Comparison of ENCODE assay signal across 24 cellular contexts in genomic region chr2:37037771-37038170, GRCh38. TPM values are rescaled to one million over a fixed set of nuclear protein-coding genes. Genes with fewer than 3 reads are reported as not detected.
DNase-seq lines count a peak whose midpoint lies in the region; ATAC-seq, FAIRE-seq and TF ChIP-seq lines count a peak whose summit lies in the region.
"Had no signal": no experiment of that assay in that cellular context is flagged by ENCODE, and none has a peak within 500 bp of the region (broad histone marks: within the 10 kb centered on the region; RNA-seq: fewer than 3 reads in every experiment).

No MANE protein-coding gene starts in this region.

- no peak for TF ChIP-seq RAD21 in HepG2 (CRISPR knock-in tag; IDR thresholded peaks at IDR 0.05)

- no peak for ATAC-seq in HepG2
- ATAC-seq in right lobe of liver, result no peak
- no peak for ATAC-seq in omental fat pad (ENCODE audit: low FRiP score)
- no peak for ATAC-seq in left cardiac atrium

- TF ChIP-seq POLR2A in HepG2 (IDR thresholded peaks at IDR 0.05; ENCODE audit: insufficient read depth in 1 of 2, low read depth in 2 of 2, low read length in 2 of 2), result no peak
- TF ChIP-seq POLR2A in right lobe of liver (IDR thresholded peaks at IDR 0.05), result no peak

- no peak overlapping the region for H3K4me3 ChIP-seq in HepG2 (replicated peaks in 1 of 3; ENCODE audit: insufficient read depth in 1 of 3, low read depth in 2 of 3, low read length in 3 of 3)
- no peak overlapping the region for H3K4me3 ChIP-seq in right lobe of liver
- no peak overlapping the region for H3K4me3 ChIP-seq in epithelial cell of esophagus (ENCODE audit: low read length)
- H3K4me3 ChIP-seq: BLaER1 treated with 17β-estradiol and CSF1 and Interleukin-3, amounts not matched to agents 10 nM and 100 nM; HAP-1 had no signal

- no peaks in the 10 kb centered on the region for H3K27me3 ChIP-seq in HepG2 (ENCODE audit: control insufficient read depth in 1 of 2, insufficient read depth in 2 of 2, low read length in 2 of 2)
- H3K27me3 ChIP-seq in right lobe of liver, result no peaks in the 10 kb centered on the region
- H3K27me3 ChIP-seq: BE2C; BLaER1 treated with 17β-estradiol and CSF1 and Interleukin-3, amounts not matched to agents 10 nM and 100 nM had no signal

- POLR2A ChIA-PET in HepG2 (lab: Yijun Ruan, JAX), result no interaction called here

- no peaks in the 10 kb centered on the region for H3K9me3 ChIP-seq in HepG2 (ENCODE audit: low read length)
- no peaks in the 10 kb centered on the region for H3K9me3 ChIP-seq in right lobe of liver
- H3K9me3 ChIP-seq: BE2C; BLaER1 treated with 17β-estradiol and CSF1 and Interleukin-3, amounts not matched to agents 10 nM and 100 nM; HAP-1 had no signal

- no peaks in the 10 kb centered on the region for H4K20me1 ChIP-seq in HepG2 (ENCODE audit: insufficient read depth, low read length)
- H4K20me1 ChIP-seq: BLaER1 treated with 17β-estradiol and CSF1 and Interleukin-3, amounts not matched to agents 10 nM and 100 nM had no signal

- no peak for FAIRE-seq in HepG2 (lab: Jason Lieb, UNC)
- FAIRE-seq: D721Med, GM12892, H54 had no signal

- H3K27ac ChIP-seq in HepG2 (ENCODE audit: extremely low read length, insufficient read depth, low read length) (no peak overlapping the region), right lobe of liver (no peak overlapping the region)
- H3K27ac ChIP-seq: 22Rv1; BLaER1 treated with 17β-estradiol and CSF1 and Interleukin-3, amounts not matched to agents 10 nM and 100 nM had no signal

- H3K4me1 ChIP-seq in HepG2 (ENCODE audit: insufficient read depth, low read length) (no peaks in the 10 kb centered on the region; the same call in 1 of the 2 replicates), right lobe of liver (no peaks in the 10 kb centered on the region)
- H3K4me1 ChIP-seq: BE2C; BLaER1 treated with 17β-estradiol and CSF1 and Interleukin-3, amounts not matched to agents 10 nM and 100 nM; HAP-1 had no signal

- H3K9ac ChIP-seq in HepG2 (ENCODE audit: insufficient read depth, low read depth, low read length), result no peak overlapping the region
- H3K9ac ChIP-seq: BLaER1 treated with 17β-estradiol and CSF1 and Interleukin-3, amounts not matched to agents 10 nM and 100 nM had no signal

- TF ChIP-seq EP300 in HepG2 (IDR thresholded peaks at IDR 0.05; ENCODE audit: low read depth in 2 of 2, low read length in 2 of 2) (no peak), HepG2 (CRISPR knock-in tag; IDR thresholded peaks at IDR 0.05; ENCODE audit: borderline replicate concordance) (no peak)

- no peaks in the 10 kb centered on the region for H3K79me2 ChIP-seq in HepG2 (ENCODE audit: insufficient read depth, low read length)

- no peak overlapping the region for H3K4me2 ChIP-seq in HepG2 (ENCODE audit: low read depth, low read length)
- H3K4me2 ChIP-seq: BLaER1 treated with 17β-estradiol and CSF1 and Interleukin-3, amounts not matched to agents 10 nM and 100 nM had no signal

- TF ChIP-seq CTCF in HepG2 (CRISPR knock-in tag; IDR thresholded peaks at IDR 0.05), result no peak
- TF ChIP-seq CTCF in right lobe of liver (IDR thresholded peaks at IDR 0.05), result no peak
- TF ChIP-seq CTCF in epithelial cell of esophagus (IDR thresholded peaks at IDR 0.05; ENCODE audit: insufficient read depth, low read depth, low read length, missing control alignments), result no peak
- no peak for TF ChIP-seq CTCF in omental fat pad (IDR thresholded peaks at IDR 0.05)

- CTCF ChIA-PET in HepG2 (lab: Yijun Ruan, JAX; ENCODE audit: low intra/inter-chr PET ratio, low total read pairs), result no interaction called here

- intact Hi-C loops in HepG2 (cut with micrococcal nuclease; ENCODE audit: unreplicated experiment), result no loop called here
- intact Hi-C loops in right lobe of liver (cut with DNase I), result no loop called here
- intact Hi-C loops in left cardiac atrium (cut with DNase I), result no loop called here

- DNase-seq in HepG2 (ENCODE audit: low spot score) (no peak), right lobe of liver (no peak), MV-4-11 (lab: John Stamatoyannopoulos, UW) (peak; percentile 51), epithelial cell of esophagus (ENCODE audit: low read depth) (peak; percentile 8), AG08396 (ENCODE audit: low spot score) (no peak), omental fat pad (ENCODE audit: low spot score) (no peak), left cardiac atrium (no peak), GM03348 (ENCODE audit: low spot score) (no peak)
- DNase-seq: AML-193; BE2C; CD4-positive, alpha-beta T cell; CD8-positive, alpha-beta memory T cell; DMS 273 treated with DMSO at 0.1 percent for 48 hours; DMS53; DMS79 treated with DMSO at 0.1 percent for 48 hours; GF-D8; GOT3; HFFc6 had no signal

- no peak overlapping the region for H2AFZ ChIP-seq in HepG2 (ENCODE audit: low read length)

- no TSS peak for BruUV-seq in HepG2 (replicated peaks; lab: Mats Ljungman, UMichigan)

- H3K36me3 ChIP-seq in HepG2 (replicated peaks in 1 of 2; ENCODE audit: control insufficient read depth in 1 of 2, insufficient read depth in 2 of 2, low read length in 2 of 2), result peaks cover 0 to 4% of the 10 kb centered on the region in 2 experiments; a peak in 2 of 5 replicates
- peaks cover 0 to 23% (median 5%) of the 10 kb centered on the region in 4 donors for H3K36me3 ChIP-seq in right lobe of liver

- in situ Hi-C loops in HepG2 (cut with HindIII; ENCODE audit: extremely low pct_ligation_motif_present, low pct_unique_long_range_greater_than_20kb), result no loop called here

- 95% methylated on average over 2 of the region's 2 CpGs for WGBS in HepG2 (ENCODE audit: low lambda C conversion rate)
- WGBS in right lobe of liver (ENCODE audit: insufficient coverage, low coverage, low lambda C conversion rate, missing lambda C conversion rate), result 83% methylated on average over 2 of the region's 2 CpGs

TF ChIP-seq in HepG2, 621 proteins besides CTCF, POLR2A, EP300 and RAD21:
- TF ChIP-seq BRCA1 (CRISPR knock-in tag; IDR thresholded peaks at IDR 0.05) (no peak), CEBPG (CRISPR knock-in tag; IDR thresholded peaks at IDR 0.05) (0 out of 2 replicates have a peak, but pooled peaks have one; percentile 27), HHEX (CRISPR knock-in tag; IDR thresholded peaks at IDR 0.05) (no peak), CEBPB (IDR thresholded peaks at IDR 0.05; ENCODE audit: borderline replicate concordance, low read depth, low read length) (peak; percentile 60; the same call in 1 of the 2 replicates)

RNA-seq across cellular contexts. Expression of gene HEATR5B, which starts 46.4 kb away (rescaled TPM):
- total RNA-seq in HepG2 (2016; rRNA removed; fragmentation: Illumina TruSeq; extraction: Trizol), result 16.3 and 17.6 TPM in 2 replicates
- total RNA-seq in HepG2 (2016; cell fraction: cytosol; rRNA removed; fragmentation: Illumina TruSeq; extraction: Trizol; ENCODE audit: low read depth), result 5.0 and 7.2 TPM in 2 replicates
- 16.6 and 17.0 TPM in 2 replicates for total RNA-seq in HepG2 (2016; cell fraction: insoluble cytoplasmic fraction; rRNA removed; fragmentation: Illumina TruSeq; extraction: Trizol)
- 5.5 and 5.7 TPM in 2 replicates for total RNA-seq in HepG2 (2016; cell fraction: membrane; rRNA removed; fragmentation: Illumina TruSeq; extraction: Trizol)
- 24.9 TPM in 2 replicates for total RNA-seq in HepG2 (2016; cell fraction: nucleus; rRNA removed; fragmentation: Illumina TruSeq; extraction: Trizol)
- 11.1 and 12.7 TPM in 2 replicates for polyA plus RNA-seq in HepG2 (2011; rRNA removed)
- 5.1 and 7.4 TPM in 2 replicates for polyA plus RNA-seq in HepG2 (2011; cell fraction: cytosol; rRNA removed)
- 20.0 and 23.9 TPM in 2 replicates for polyA plus RNA-seq in HepG2 (2011; cell fraction: nucleus; rRNA removed)
- polyA plus RNA-seq in HepG2 (2012), result 7.9 and 8.6 TPM in 2 replicates
- 0.35 and 0.62 TPM in 2 replicates for polyA plus RNA-seq in HepG2 (2016; cell fraction: cytosol; fragmentation: Illumina TruSeq; extraction: Trizol; ENCODE audit: low read depth)
- polyA plus RNA-seq in HepG2 (2016; cell fraction: insoluble cytoplasmic fraction; fragmentation: Illumina TruSeq; extraction: Trizol; ENCODE audit: low read depth), result 6.1 and 6.9 TPM in 2 replicates
- 0.68 and 0.74 TPM in 2 replicates for polyA plus RNA-seq in HepG2 (2016; cell fraction: membrane; fragmentation: Illumina TruSeq; extraction: Trizol; ENCODE audit: low read depth)
- polyA plus RNA-seq in HepG2 (2016; cell fraction: nucleus; fragmentation: Illumina TruSeq; extraction: Trizol; ENCODE audit: insufficient read depth, low read depth), result 20.2 and 22.8 TPM in 2 replicates
- polyA minus RNA-seq in HepG2 (2011; rRNA and poly(A)+ RNA removed; ENCODE audit: low replicate concordance), result 21.1 and 25.1 TPM in 2 replicates
- polyA minus RNA-seq in HepG2 (2011; cell fraction: cytosol; rRNA and poly(A)+ RNA removed), result 11.4 and 11.5 TPM in 2 replicates
- polyA minus RNA-seq in HepG2 (2011; cell fraction: nucleus; rRNA and poly(A)+ RNA removed), result 52.8 and 57.9 TPM in 2 replicates
- total RNA-seq in right lobe of liver, result 10 to 100 TPM in 3 of 6 experiments, 1 to 10 TPM in 3; 7.7 to 11.7 (median 9.2) TPM
- total RNA-seq in omental fat pad, result 10 to 100 TPM; 27.7 to 50.4 (median 35.5) TPM
- total RNA-seq in left cardiac atrium, result 10 to 100 TPM; 11.6 to 16.3 TPM

RNA-seq across cellular contexts. Expression of gene GPATCH11, which starts 46.5 kb away (rescaled TPM):
- total RNA-seq in HepG2 (2016; rRNA removed; fragmentation: Illumina TruSeq; extraction: Trizol) (8.7 and 13.3 TPM in 2 replicates), right lobe of liver (1 to 10 TPM; 2.5 to 4.2 (median 3.4) TPM), omental fat pad (10 to 100 TPM; 16.6 to 38.5 (median 17.2) TPM), left cardiac atrium (1 to 10 TPM; 5.9 to 7.3 TPM)
- 0.88 and 1.0 TPM in 2 replicates for total RNA-seq in HepG2 (2016; cell fraction: cytosol; rRNA removed; fragmentation: Illumina TruSeq; extraction: Trizol; ENCODE audit: low read depth)
- total RNA-seq in HepG2 (2016; cell fraction: insoluble cytoplasmic fraction; rRNA removed; fragmentation: Illumina TruSeq; extraction: Trizol), result 8.7 and 14.2 TPM in 2 replicates
- total RNA-seq in HepG2 (2016; cell fraction: membrane; rRNA removed; fragmentation: Illumina TruSeq; extraction: Trizol), result 5.0 and 5.9 TPM in 2 replicates
- total RNA-seq in HepG2 (2016; cell fraction: nucleus; rRNA removed; fragmentation: Illumina TruSeq; extraction: Trizol), result 5.4 TPM in 2 replicates
- polyA plus RNA-seq in HepG2 (2011; rRNA removed), result 3.0 and 3.8 TPM in 2 replicates
- 1.4 and 2.1 TPM in 2 replicates for polyA plus RNA-seq in HepG2 (2011; cell fraction: cytosol; rRNA removed)
- polyA plus RNA-seq in HepG2 (2011; cell fraction: nucleus; rRNA removed), result 0.66 and 1.2 TPM in 2 replicates
- polyA plus RNA-seq in HepG2 (2012), result 3.4 and 5.6 TPM in 2 replicates
- 0.46 and 0.78 TPM in 2 replicates for polyA plus RNA-seq in HepG2 (2016; cell fraction: cytosol; fragmentation: Illumina TruSeq; extraction: Trizol; ENCODE audit: low read depth)
- polyA plus RNA-seq in HepG2 (2016; cell fraction: insoluble cytoplasmic fraction; fragmentation: Illumina TruSeq; extraction: Trizol; ENCODE audit: low read depth), result 12.1 and 12.2 TPM in 2 replicates
- polyA plus RNA-seq in HepG2 (2016; cell fraction: membrane; fragmentation: Illumina TruSeq; extraction: Trizol; ENCODE audit: low read depth), result 2.2 and 2.3 TPM in 2 replicates
- polyA plus RNA-seq in HepG2 (2016; cell fraction: nucleus; fragmentation: Illumina TruSeq; extraction: Trizol; ENCODE audit: insufficient read depth, low read depth), result 5.9 and 6.7 TPM in 2 replicates
- 0.96 and 2.2 TPM in 2 replicates for polyA minus RNA-seq in HepG2 (2011; rRNA and poly(A)+ RNA removed; ENCODE audit: low replicate concordance)
- polyA minus RNA-seq in HepG2 (2011; cell fraction: cytosol; rRNA and poly(A)+ RNA removed), result 1.6 and 1.8 TPM in 2 replicates
- polyA minus RNA-seq in HepG2 (2011; cell fraction: nucleus; rRNA and poly(A)+ RNA removed), result 1.9 and 2.5 TPM in 2 replicates

Comparison
In these comparisons a context has a peak if more than half of its experiments do, and no peak if none do; other contexts are left out.
1. DNase-seq: peak in MV-4-11 (single experiment) and epithelial cell of esophagus (single experiment); none in HepG2 (single experiment), right lobe of liver (0 of 3), AG08396 (single experiment), omental fat pad (single experiment), left cardiac atrium (single experiment) and GM03348 (single experiment).